22 cellular contexts compared by ENCODE assay signal in genomic region chr1:52209429-52209828, GRCh38.
"Had no signal": no experiment of that assay in that cellular context is flagged by ENCODE, and none has a peak within 500 bp of the region (broad histone marks: within the 10 kb centered on the region; RNA-seq: fewer than 3 reads in every experiment).

No MANE protein-coding gene starts in this region.

- H3K9me3 ChIP-seq: Peyer's patch had no signal

- H3K9me3 Mint-ChIP-seq: activated CD4-positive, alpha-beta T cell treated with anti-CD3 and anti-CD28 coated beads, Interleukin-2, amount 10 ng/mL, durations not matched to agents 7 days and 5 days; activated T-cell treated with anti-CD3 and anti-CD28 coated beads, Interleukin-2, amount 50 U/mL, for 24 hours; activated T-helper 2 cell treated with anti-CD3 and anti-CD28 coated beads, Interferon-gamma antibody, Interleukin-2, Interleukin-4, amounts not matched to agents 10 μg/mL and 5 μg/mL and 100 μg/mL, durations not matched to agents 14 hours and 24 hours and 36 hours; central memory CD8-positive, alpha-beta T cell; WTC11 had no signal

- FAIRE-seq: K562 had no signal

- H3K27me3 Mint-ChIP-seq: activated CD4-positive, alpha-beta T cell treated with anti-CD3 and anti-CD28 coated beads, Interleukin-2, amount 10 ng/mL, durations not matched to agents 7 days and 5 days; activated T-cell treated with anti-CD3 and anti-CD28 coated beads, Interleukin-2, amount 50 U/mL, for 24 hours; T-helper 17 cell had no signal

- ATAC-seq: activated CD8-positive, alpha-beta T cell treated with anti-CD3 and anti-CD28 coated beads, Interleukin-2, amount 10 ng/mL, durations not matched to agents 7 days and 5 days; K562; T-helper 17 cell; WTC11 had no signal

- H3K27me3 ChIP-seq: Peyer's patch had no signal

- H3K4me3 Mint-ChIP-seq: activated CD4-positive, alpha-beta T cell treated with anti-CD3 and anti-CD28 coated beads, Interleukin-2, amount 10 ng/mL, durations not matched to agents 7 days and 5 days; activated CD8-positive, alpha-beta T cell treated with anti-CD3 and anti-CD28 coated beads, Interleukin-2, amount 10 ng/mL, durations not matched to agents 7 days and 5 days; activated T-cell treated with anti-CD3 and anti-CD28 coated beads, Interleukin-2, amount 50 U/mL, for 24 hours; central memory CD8-positive, alpha-beta T cell; T-helper 17 cell; WTC11 had no signal

- H3K4me1 ChIP-seq: Peyer's patch had no signal

- H3K4me1 Mint-ChIP-seq: activated CD4-positive, alpha-beta T cell treated with anti-CD3 and anti-CD28 coated beads, Interleukin-2, amount 10 ng/mL, durations not matched to agents 7 days and 5 days; central memory CD8-positive, alpha-beta T cell; WTC11 had no signal

- H3K36me3 Mint-ChIP-seq: WTC11 had no signal

- H3K4me3 ChIP-seq: K562, Peyer's patch had no signal

- H3K36me3 ChIP-seq: Peyer's patch had no signal

- DNase-seq: activated CD4-positive, alpha-beta T cell treated with anti-CD3 and anti-CD28 coated beads, Interleukin-2, amount 10 ng/mL, durations not matched to agents 7 days and 5 days; activated CD4-positive, CD25-positive, alpha-beta regulatory T cell treated with anti-CD3 and anti-CD28 coated beads, Interleukin-2, amount 50 U/mL, for 72 hours; activated CD8-positive, alpha-beta T cell treated with anti-CD3 and anti-CD28 coated beads, Interleukin-2, amount 10 ng/mL, durations not matched to agents 7 days and 5 days; activated gamma-delta T cell treated with Interleukin-2 at 50 U/mL for 16 hours; activated naive CD4-positive, alpha-beta T cell treated with anti-CD3 and anti-CD28 coated beads, Interleukin-2, amount 50 U/mL, for 16 hours; activated T-cell treated with anti-CD3 and anti-CD28 coated beads, Interleukin-2, amount 50 U/mL, for 24 hours; aorta; Karpas-422; NCI-H1048; NCI-H146; NCI-H187 treated with DMSO at 0.1 percent for 48 hours; NCI-H2081 treated with DMSO at 0.1 percent for 48 hours; NCI-H446; NCI-H524; Peyer's patch; SHP77 treated with DMSO at 0.1 percent for 48 hours; T-helper 17 cell; T-helper 9 cell had no signal

- H3K27ac Mint-ChIP-seq: activated CD4-positive, alpha-beta T cell treated with anti-CD3 and anti-CD28 coated beads, Interleukin-2, amount 10 ng/mL, durations not matched to agents 7 days and 5 days; activated CD8-positive, alpha-beta T cell treated with anti-CD3 and anti-CD28 coated beads, Interleukin-2, amount 10 ng/mL, durations not matched to agents 7 days and 5 days; activated T-helper 2 cell treated with anti-CD3 and anti-CD28 coated beads, Interferon-gamma antibody, Interleukin-2, Interleukin-4, amounts not matched to agents 10 μg/mL and 5 μg/mL and 100 μg/mL, durations not matched to agents 14 hours and 24 hours and 36 hours; T-helper 17 cell; WTC11 had no signal

- H3K27ac ChIP-seq: Peyer's patch had no signal
